8 cellular contexts compared by ENCODE assay signal in genomic region chr5:65624570-65625555, GRCh38. TPM values are rescaled to one million over a fixed set of nuclear protein-coding genes. Genes with fewer than 3 reads are reported as not detected.
DNase-seq lines count a peak whose midpoint lies in the region; ATAC-seq and TF ChIP-seq lines count a peak whose summit lies in the region.

SHLD3 (plus strand) TSS chr5:65625027; CDS start chr5:65629588, 4,561 bp downstream.
TRAPPC13 (plus strand) TSS chr5:65625027; CDS start chr5:65625061, 34 bp downstream.

- peak within 1 kb of the TSS; percentile 88 for H3K27ac ChIP-seq in C4-2B
- peak within 1 kb of the TSS; percentile 69 for H3K27ac ChIP-seq in duodenal mucosa (ENCODE audit: low read depth, low read length)
- peak within 1 kb of the TSS; percentile 46 to 79 (median 69) for H3K27ac ChIP-seq in right lobe of liver

- H3K9me3 ChIP-seq in duodenal mucosa (ENCODE audit: control insufficient read depth in 1 of 2, low read length in 2 of 2), result no peaks in the 10 kb centered on the region
- no peaks in the 10 kb centered on the region for H3K9me3 ChIP-seq in right lobe of liver

- DNase-seq in NCI-H69 (lab: John Stamatoyannopoulos, UW) (peak; percentile 96), right lobe of liver (peak; percentile 76 to 90 (median 85))
- peak; percentile 62 to 84 for DNase-seq in activated CD4-positive, alpha-beta T cell treated with anti-CD3 and anti-CD28 coated beads, Interleukin-2, amount 50 U/mL, for 24 hours (ENCODE audit: low read depth in 1 of 2, low spot score in 1 of 2)
- peak; percentile 84 for DNase-seq in stimulated activated CD4-positive, alpha-beta T cell treated with anti-CD3 and anti-CD28 coated beads, Interleukin-4, amount 100 ng/mL, for 24 hours

- no peak for TF ChIP-seq POLR2A in right lobe of liver (IDR thresholded peaks at IDR 0.05)

- TF ChIP-seq CTCF in C4-2B (conservative IDR thresholded peaks at IDR 0.05) (no peak; the same call in 1 of the 2 replicates), right lobe of liver (IDR thresholded peaks at IDR 0.05) (peak in 1 of 4 donors; percentile 26)

- H3K27me3 ChIP-seq in duodenal mucosa (ENCODE audit: control insufficient read depth in 1 of 2, insufficient read depth in 2 of 2, low read length in 2 of 2) (no peaks in the 10 kb centered on the region), right lobe of liver (no peaks in the 10 kb centered on the region)

- WGBS in right lobe of liver (ENCODE audit: insufficient coverage, low coverage, low lambda C conversion rate, missing lambda C conversion rate), result under 1% methylated on average over 36 of the region's 36 CpGs

- H3K36me3 ChIP-seq in duodenal mucosa (ENCODE audit: control insufficient read depth in 1 of 2, insufficient read depth in 2 of 2, low read length in 2 of 2) (peaks cover 7 to 8% of the 10 kb centered on the region in 2 donors), right lobe of liver (peaks cover 0 to 6% (median 1%) of the 10 kb centered on the region in 4 donors)

- H3K4me1 ChIP-seq in duodenal mucosa (ENCODE audit: control insufficient read depth in 1 of 2, insufficient read depth in 2 of 2, low read length in 2 of 2) (peaks cover 22 to 24% of the 10 kb centered on the region in 2 donors), right lobe of liver (peaks cover 0 to 23% (median 9%) of the 10 kb centered on the region in 4 donors)

- H3K4me3 ChIP-seq in duodenal mucosa (ENCODE audit: low read depth in 1 of 2, low read length in 2 of 2), result peak within 1 kb of the TSS; percentile 98 to 100
- peak within 1 kb of the TSS; percentile 71 to 91 (median 87) for H3K4me3 ChIP-seq in right lobe of liver

- intact Hi-C loops in right lobe of liver (cut with DNase I), result no loop called here

- peak; percentile 67 for ATAC-seq in GM19351 (IDR thresholded peaks at IDR 0.05; ENCODE audit: unreplicated experiment)
- peak; percentile 67 for ATAC-seq in HG03521 (IDR thresholded peaks at IDR 0.05; ENCODE audit: unreplicated experiment)
- ATAC-seq in right lobe of liver, result peak; percentile 87 to 92 (median 91)

- peak within 1 kb of the TSS; percentile 86 to 90 for H3K9ac ChIP-seq in duodenal mucosa (ENCODE audit: low read depth in 1 of 2, low read length in 2 of 2)

RNA-seq across cellular contexts. Expression of gene SHLD3, which starts in this region (rescaled TPM):
- total RNA-seq in right lobe of liver, result 1 to 10 TPM in 3 of 6 experiments, under 1 TPM in 3; 0.76 to 1.8 (median 1.2) TPM

RNA-seq across cellular contexts. Expression of gene TRAPPC13, which starts in this region (rescaled TPM):
- 10 to 100 TPM in 2 of 6 experiments, 1 to 10 TPM in 4; 6.7 to 14.3 (median 9.0) TPM for total RNA-seq in right lobe of liver

Comparison
In these comparisons a context has a peak if more than half of its experiments do, and no peak if none do; other contexts are left out.
1. Peak in every context shown above with its lines: DNase-seq, ATAC-seq, H3K4me3 ChIP-seq and H3K27ac ChIP-seq.